8 cellular contexts compared by ENCODE assay signal in genomic region chr3:45223889-45224730, GRCh38. TPM values are rescaled to one million over a fixed set of nuclear protein-coding genes. Genes with fewer than 3 reads are reported as not detected.
DNase-seq lines count a peak whose midpoint lies in the region; ATAC-seq and TF ChIP-seq lines count a peak whose summit lies in the region.

No MANE protein-coding gene starts in this region.

- intact Hi-C loops in heart left ventricle (cut with DNase I), result loop anchor here in 5 of 10 donors (5.0 to 10.0 kb wide), 4 partner anchors 271 to 431 kb away; no protein-coding TSS in a partner anchor

- H3K27ac ChIP-seq in RWPE1 (peak overlapping the region; percentile 73), ectodermal cell (ENCODE audit: insufficient read depth, low read depth, low read length, poor library complexity, severe bottlenecking) (no peak overlapping the region), neuronal stem cell (replicated peaks; ENCODE audit: low read length) (no peak overlapping the region), heart left ventricle (no peak overlapping the region)

- no peak overlapping the region for H2BK5ac ChIP-seq in neuronal stem cell (ENCODE audit: low read length)

- H3K4ac ChIP-seq in neuronal stem cell (ENCODE audit: low read length), result no peak overlapping the region

- in situ Hi-C loops in GM13976 (cut with MboI; ENCODE audit: low sequenced_read_pairs, unreplicated experiment), result loop anchor here (25.0 kb wide), 1 partner anchor 438 kb away; no protein-coding TSS in a partner anchor

- H3K36me3 ChIP-seq in ectodermal cell (ENCODE audit: control insufficient read depth, insufficient read depth, low read length) (no peaks in the 10 kb centered on the region), neuronal stem cell (replicated peaks in 1 of 2; ENCODE audit: control insufficient read depth in 2 of 2, insufficient read depth in 2 of 2, low read length in 2 of 2) (no peaks in the 10 kb centered on the region), heart left ventricle (no peaks in the 10 kb centered on the region)

- H3K27me3 ChIP-seq in ectodermal cell (ENCODE audit: control insufficient read depth, insufficient read depth, low read length, poor library complexity, severe bottlenecking), result peaks cover 19% of the 10 kb centered on the region
- peaks cover 0 to 3% (median 3%) of the 10 kb centered on the region in 3 experiments for H3K27me3 ChIP-seq in neuronal stem cell (ENCODE audit: control insufficient read depth in 3 of 3, insufficient read depth in 3 of 3, low read depth in 1 of 3, low read length in 3 of 3)
- peaks cover 0 to 60% (median 18%) of the 10 kb centered on the region in 9 donors for H3K27me3 ChIP-seq in heart left ventricle

- WGBS in ectodermal cell, 2 experiments, result 13 to 19% methylated on average over 9 of the region's 9 CpGs
- no CpG with 5 or more reads among the region's 9 CpGs for WGBS in neuronal stem cell (ENCODE audit: extremely low coverage in 2 of 2, insufficient read length in 2 of 2, insufficient replicate concordance in 1 of 2), 2 donors
- 57 to 67% (median 60%) methylated on average over 9 of the region's 9 CpGs for WGBS in heart left ventricle, 4 donors

- CTCF ChIA-PET in RWPE1 (lab: Yijun Ruan, JAX), result interaction anchor here (0.6 to 0.8 kb wide), 6 partner anchors 50 to 374 kb away, joined by 3 read pairs; no protein-coding TSS in a partner anchor

- no peak overlapping the region for H3K4me2 ChIP-seq in neuronal stem cell (ENCODE audit: insufficient read depth, low read length, poor library complexity, severe bottlenecking)

- no peak overlapping the region for H3K9ac ChIP-seq in neuronal stem cell (ENCODE audit: low read depth, low read length, poor library complexity)

- no peak overlapping the region for H2BK15ac ChIP-seq in neuronal stem cell (ENCODE audit: low read length)

- no peak for TF ChIP-seq POLR2A in heart left ventricle (IDR thresholded peaks at IDR 0.05)

- TF ChIP-seq CTCF in RWPE1 (conservative IDR thresholded peaks at IDR 0.05; ENCODE audit: low read depth), result no peak
- TF ChIP-seq CTCF in heart left ventricle (IDR thresholded peaks at IDR 0.05), result no peak
- no peak for TF ChIP-seq CTCF in GM13976 (IDR thresholded peaks at IDR 0.05; ENCODE audit: borderline replicate concordance, control extremely low read depth, extremely low read depth, insufficient read depth, missing control alignments)

- no peak overlapping the region for H4K8ac ChIP-seq in neuronal stem cell (ENCODE audit: low read depth, low read length)

- H3K4me3 ChIP-seq in ectodermal cell (ENCODE audit: insufficient read depth, low read depth, low read length) (peak overlapping the region; percentile 57), neuronal stem cell (ENCODE audit: low read length in 2 of 2) (peak overlapping the region in 1 of 2 donors; percentile 57), heart left ventricle (peak overlapping the region in 3 of 12 donors; percentile 50 to 60 (median 57))

- H3K9me3 ChIP-seq in ectodermal cell (ENCODE audit: control insufficient read depth, low read length), result no peaks in the 10 kb centered on the region
- no peaks in the 10 kb centered on the region for H3K9me3 ChIP-seq in neuronal stem cell (replicated peaks in 1 of 2; ENCODE audit: control insufficient read depth in 2 of 2, insufficient read depth in 1 of 2, low read depth in 1 of 2, low read length in 2 of 2)
- no peaks in the 10 kb centered on the region for H3K9me3 ChIP-seq in heart left ventricle

- no peak for ATAC-seq in heart left ventricle
- ATAC-seq in GM21825 (IDR thresholded peaks at IDR 0.05; ENCODE audit: unreplicated experiment), result no peak

- H2AFZ ChIP-seq in neuronal stem cell (ENCODE audit: low read length), result peak overlapping the region; percentile 8

- no peak overlapping the region for H3K14ac ChIP-seq in neuronal stem cell (ENCODE audit: low read length)

- no peak overlapping the region for H4K91ac ChIP-seq in neuronal stem cell (ENCODE audit: low read depth, low read length, poor library complexity)

- H3K4me1 ChIP-seq in ectodermal cell (ENCODE audit: control insufficient read depth, insufficient read depth, low read length) (peaks cover 8% of the 10 kb centered on the region), neuronal stem cell (ENCODE audit: control insufficient read depth in 2 of 2, insufficient read depth in 1 of 2, low read depth in 1 of 2, low read length in 2 of 2) (peaks cover 15 to 18% of the 10 kb centered on the region in 2 donors), heart left ventricle (peaks cover 0 to 16% (median 5%) of the 10 kb centered on the region in 12 donors)

- no peak overlapping the region for H3K18ac ChIP-seq in neuronal stem cell (ENCODE audit: low read length)

- DNase-seq in EH (ENCODE audit: low read depth) (peak; percentile 43), RWPE1 (ENCODE audit: low spot score) (no peak), neuronal stem cell (ENCODE audit: low spot score) (no peak), heart left ventricle (no peak), GM13976 (ENCODE audit: low spot score) (no peak), NCI-H510A (lab: John Stamatoyannopoulos, UW) (no peak)

- no peak overlapping the region for H2BK120ac ChIP-seq in neuronal stem cell (ENCODE audit: low read depth, low read length)

- H3K79me1 ChIP-seq in neuronal stem cell (ENCODE audit: low read depth, low read length), result no peaks in the 10 kb centered on the region

- H2AK5ac ChIP-seq in neuronal stem cell (ENCODE audit: low read depth, low read length), result no peak overlapping the region

- POLR2A ChIA-PET in RWPE1 (lab: Yijun Ruan, JAX; ENCODE audit: low non-redundant PET), result no interaction called here

- no peak overlapping the region for H2BK12ac ChIP-seq in neuronal stem cell (ENCODE audit: low read length)

- H3K23ac ChIP-seq in neuronal stem cell (ENCODE audit: low read depth, low read length, poor library complexity), result no peak overlapping the region

RNA-seq across cellular contexts. Expression of gene TMEM158, which starts 2.0 kb away (rescaled TPM):
- polyA plus RNA-seq in ectodermal cell (2013, experiment 1 of 4), result 5.9 TPM
- 4.2 TPM for polyA plus RNA-seq in ectodermal cell (2013, experiment 2 of 4)
- polyA plus RNA-seq in ectodermal cell (2013, experiment 3 of 4), result 6.4 TPM
- 6.9 TPM for polyA plus RNA-seq in ectodermal cell (2013, experiment 4 of 4)
- polyA plus RNA-seq in neuronal stem cell (2013, experiment 1 of 2), result 9.2 TPM
- 9.1 TPM for polyA plus RNA-seq in neuronal stem cell (2013, experiment 2 of 2)
- total RNA-seq in heart left ventricle, result 1 to 10 TPM in 3 of 9 donors, under 1 TPM in 6; 0.31 to 3.3 (median 0.62) TPM
- polyA plus RNA-seq in heart left ventricle, result under 1 TPM; 0.40 to 0.57 TPM
